In the genomic region with DNA sequence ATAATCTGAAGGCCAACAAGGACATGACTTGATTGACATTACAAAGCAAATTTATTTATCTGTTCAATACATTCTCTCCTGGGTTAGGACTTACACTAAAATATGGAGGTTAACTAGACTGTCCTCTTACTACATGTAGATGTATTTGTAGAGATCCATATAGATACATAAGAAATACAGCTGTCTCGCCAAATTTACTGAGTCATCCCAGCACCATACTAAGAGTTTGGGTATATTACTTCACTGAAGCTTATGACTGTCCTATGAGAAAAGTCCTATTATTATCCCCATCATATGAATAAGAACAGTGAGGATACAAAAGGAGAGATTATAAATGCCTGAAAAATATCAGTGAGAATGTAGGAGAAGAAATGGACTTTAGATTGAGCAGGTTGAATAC, we compare ENCODE assay signal across 40 cellular contexts. TPM values are rescaled to one million over a fixed set of nuclear protein-coding genes. Genes with fewer than 3 reads are reported as not detected.
"Had no signal": no experiment of that assay in that cellular context is flagged by ENCODE, and none has a peak within 500 bp of the region (broad histone marks: within the 10 kb centered on the region; RNA-seq: fewer than 3 reads in every experiment).

No MANE protein-coding gene starts in this region.

- H3K4me1 Mint-ChIP-seq: activated B cell treated with CpG ODN at 0.5 μM for 24 hours; activated CD4-positive, alpha-beta T cell treated with anti-CD3 and anti-CD28 coated beads, Interleukin-2, amount 10 ng/mL, durations not matched to agents 24 days and 14 days; activated naive CD8-positive, alpha-beta T cell treated with anti-CD3 and anti-CD28 coated beads for 36 hours; activated T-helper 17 cell treated with anti-CD3 and anti-CD28 coated beads, Interleukin-2, amount 50 U/mL, for 72 hours; central memory CD8-positive, alpha-beta T cell had no signal

- H3K4me1 ChIP-seq: adrenal gland, body of pancreas had no signal

- H3K36me3 Mint-ChIP-seq: activated CD4-positive, alpha-beta memory T cell treated with anti-CD3 and anti-CD28 coated beads for 36 hours; activated naive CD4-positive, alpha-beta T cell treated with anti-CD3 and anti-CD28 coated beads, Interleukin-2, amount 50 U/mL, for 72 hours; activated naive CD8-positive, alpha-beta T cell treated with anti-CD3 and anti-CD28 coated beads for 36 hours had no signal

- H3K9me3 ChIP-seq: adrenal gland, body of pancreas had no signal

- H3K27ac Mint-ChIP-seq: activated B cell treated with CpG ODN at 0.5 μM for 24 hours; activated CD4-positive, alpha-beta memory T cell treated with anti-CD3 and anti-CD28 coated beads for 36 hours; activated CD4-positive, alpha-beta T cell treated with anti-CD3 and anti-CD28 coated beads, Interleukin-2, amount 10 ng/mL, durations not matched to agents 24 days and 14 days; activated CD8-positive, alpha-beta T cell treated with anti-CD3 and anti-CD28 coated beads for 36 hours; activated naive CD4-positive, alpha-beta T cell treated with anti-CD3 and anti-CD28 coated beads for 36 hours; activated naive CD4-positive, alpha-beta T cell treated with anti-CD3 and anti-CD28 coated beads, Interleukin-2, amount 50 U/mL, for 72 hours; activated naive CD8-positive, alpha-beta T cell treated with anti-CD3 and anti-CD28 coated beads for 36 hours; activated T-cell treated with anti-CD3 and anti-CD28 coated beads, Interleukin-2, amount 50 U/mL, for 72 hours; activated T-helper 1 cell treated with anti-CD3 and anti-CD28 coated beads, Interleukin-12 subunit alpha, Interleukin-12 subunit beta, Interleukin-2, Interleukin-4 antibody, amounts not matched to agents 30 ng/mL and 10 ng/mL and 1 ng/mL, durations not matched to agents 14 hours and 24 hours and 36 hours; activated T-helper 17 cell treated with anti-CD3 and anti-CD28 coated beads, Interleukin-2, amount 50 U/mL, for 72 hours; T-helper 2 cell treated with Interferon-gamma antibody and Interleukin-4, amounts not matched to agents 5 μg/mL and 100 μg/mL, for 36 hours had no signal

- DNase-seq: activated B cell treated with CpG ODN at 0.5 μM for 24 hours; activated CD4-positive, alpha-beta memory T cell treated with anti-CD3 and anti-CD28 coated beads for 36 hours; activated CD4-positive, alpha-beta T cell treated with anti-CD3 and anti-CD28 coated beads for 4 hours; activated CD4-positive, alpha-beta T cell treated with anti-CD3 and anti-CD28 coated beads, Interleukin-2, amount 10 ng/mL, durations not matched to agents 24 days and 14 days; activated CD4-positive, alpha-beta T cell treated with anti-CD3 and anti-CD28 coated beads, Interleukin-2, amount 50 U/mL, for 1 hour; activated CD4-positive, alpha-beta T cell treated with anti-CD3 and anti-CD28 coated beads, Interleukin-2, amount 50 U/mL, for 4 hours; activated CD4-positive, CD25-positive, alpha-beta regulatory T cell treated with anti-CD3 and anti-CD28 coated beads, Interleukin-2, amount 50 U/mL, for 72 hours; activated CD8-positive, alpha-beta memory T cell treated with anti-CD3 and anti-CD28 coated beads, Interleukin-2, amount 50 U/mL, for 4 hours; activated CD8-positive, alpha-beta T cell treated with anti-CD3 and anti-CD28 coated beads for 36 hours; activated effector memory CD4-positive, alpha-beta T cell treated with anti-CD3 and anti-CD28 coated beads, Interleukin-2, amount 50 U/mL, for 16 hours; activated gamma-delta T cell treated with Interleukin-2 at 50 U/mL for 16 hours; activated naive CD4-positive, alpha-beta T cell; activated naive CD4-positive, alpha-beta T cell treated with anti-CD3 and anti-CD28 coated beads for 36 hours; activated naive CD4-positive, alpha-beta T cell treated with anti-CD3 and anti-CD28 coated beads, Interleukin-2, amount 50 U/mL, for 16 hours; activated naive CD8-positive, alpha-beta T cell treated with anti-CD3 and anti-CD28 coated beads for 36 hours; activated T-cell treated with anti-CD3 and anti-CD28 coated beads for 4 hours; activated T-cell treated with anti-CD3 and anti-CD28 coated beads, Interleukin-2, amount 50 U/mL, for 1 hour; activated T-cell treated with anti-CD3 and anti-CD28 coated beads, Interleukin-2, amount 50 U/mL, for 4 hours; activated T-cell treated with anti-CD3 and anti-CD28 coated beads, Interleukin-2, amount 50 U/mL, for 72 hours; adrenal gland; amniotic stem cell; aorta; body of pancreas; brain microvascular endothelial cell; caudate nucleus; cerebellar nuclear complex; T-helper 2 cell; T-helper 9 cell had no signal

- H3K4me3 Mint-ChIP-seq: activated B cell treated with CpG ODN at 0.5 μM for 24 hours; activated CD4-positive, alpha-beta memory T cell treated with anti-CD3 and anti-CD28 coated beads for 36 hours; activated CD4-positive, alpha-beta T cell treated with anti-CD3 and anti-CD28 coated beads, Interleukin-2, amount 10 ng/mL, durations not matched to agents 24 days and 14 days; activated CD8-positive, alpha-beta T cell treated with anti-CD3 and anti-CD28 coated beads for 36 hours; activated naive CD4-positive, alpha-beta T cell treated with anti-CD3 and anti-CD28 coated beads for 36 hours; activated naive CD8-positive, alpha-beta T cell treated with anti-CD3 and anti-CD28 coated beads for 36 hours; activated T-cell treated with anti-CD3 and anti-CD28 coated beads, Interleukin-2, amount 50 U/mL, for 4 hours; activated T-cell treated with anti-CD3 and anti-CD28 coated beads, Interleukin-2, amount 50 U/mL, for 72 hours; activated T-helper 1 cell treated with anti-CD3 and anti-CD28 coated beads, Interleukin-12 subunit alpha, Interleukin-12 subunit beta, Interleukin-2, Interleukin-4 antibody, amounts not matched to agents 30 ng/mL and 10 ng/mL and 1 ng/mL, durations not matched to agents 14 hours and 24 hours and 36 hours; activated T-helper 17 cell treated with anti-CD3 and anti-CD28 coated beads, Interleukin-2, amount 50 U/mL, for 72 hours; central memory CD8-positive, alpha-beta T cell; T-helper 2 cell treated with Interferon-gamma antibody and Interleukin-4, amounts not matched to agents 5 μg/mL and 100 μg/mL, for 36 hours had no signal

- ATAC-seq: activated CD8-positive, alpha-beta T cell treated with anti-CD3 and anti-CD28 coated beads for 36 hours; activated naive CD4-positive, alpha-beta T cell treated with anti-CD3 and anti-CD28 coated beads, Interleukin-2, amount 50 U/mL, for 72 hours; activated T-cell treated with anti-CD3 and anti-CD28 coated beads, Interleukin-2, amount 50 U/mL, for 4 hours; activated T-cell treated with anti-CD3 and anti-CD28 coated beads, Interleukin-2, amount 50 U/mL, for 72 hours; activated T-helper 17 cell treated with anti-CD3 and anti-CD28 coated beads, Interleukin-2, amount 50 U/mL, for 72 hours; body of pancreas had no signal

- H3K4me3 ChIP-seq: adrenal gland, body of pancreas, cardiac muscle cell had no signal

- H3K27ac ChIP-seq: adrenal gland, body of pancreas, brain microvascular endothelial cell, cardiac muscle cell, VCaP had no signal

- H3K27me3 ChIP-seq: adrenal gland, body of pancreas, brain microvascular endothelial cell, cardiac muscle cell had no signal

- FAIRE-seq: astrocyte, bronchial epithelial cell, TTC549 had no signal

- H3K36me3 ChIP-seq: adrenal gland, brain microvascular endothelial cell, cardiac muscle cell had no signal

- H3K9me3 Mint-ChIP-seq: activated CD4-positive, alpha-beta memory T cell treated with anti-CD3 and anti-CD28 coated beads for 36 hours; activated CD4-positive, alpha-beta T cell treated with anti-CD3 and anti-CD28 coated beads, Interleukin-2, amount 10 ng/mL, durations not matched to agents 24 days and 14 days; activated naive CD4-positive, alpha-beta T cell treated with anti-CD3 and anti-CD28 coated beads for 36 hours; activated naive CD4-positive, alpha-beta T cell treated with anti-CD3 and anti-CD28 coated beads, Interleukin-2, amount 50 U/mL, for 72 hours; activated T-cell treated with anti-CD3 and anti-CD28 coated beads, Interleukin-2, amount 50 U/mL, for 4 hours; activated T-cell treated with anti-CD3 and anti-CD28 coated beads, Interleukin-2, amount 50 U/mL, for 72 hours; activated T-helper 1 cell treated with anti-CD3 and anti-CD28 coated beads, Interleukin-12 subunit alpha, Interleukin-12 subunit beta, Interleukin-2, Interleukin-4 antibody, amounts not matched to agents 30 ng/mL and 10 ng/mL and 1 ng/mL, durations not matched to agents 14 hours and 24 hours and 36 hours; activated T-helper 17 cell treated with anti-CD3 and anti-CD28 coated beads, Interleukin-2, amount 50 U/mL, for 72 hours; central memory CD8-positive, alpha-beta T cell; T-helper 2 cell treated with Interferon-gamma antibody and Interleukin-4, amounts not matched to agents 5 μg/mL and 100 μg/mL, for 36 hours had no signal

RNA-seq across cellular contexts. Expression of a gene that starts 44.8 kb away (rescaled TPM):
- total RNA-seq: activated B cell treated with CpG ODN at 0.5 μM for 24 hours; activated CD4-positive, alpha-beta memory T cell treated with anti-CD3 and anti-CD28 coated beads for 36 hours; activated CD4-positive, alpha-beta T cell treated with anti-CD3 and anti-CD28 coated beads, Interleukin-2, amount 10 ng/mL, durations not matched to agents 24 days and 14 days; activated CD8-positive, alpha-beta memory T cell treated with anti-CD3 and anti-CD28 coated beads for 36 hours; activated CD8-positive, alpha-beta T cell treated with anti-CD3 and anti-CD28 coated beads for 36 hours; activated naive CD4-positive, alpha-beta T cell treated with anti-CD3 and anti-CD28 coated beads for 36 hours; activated naive CD4-positive, alpha-beta T cell treated with anti-CD3 and anti-CD28 coated beads, Interleukin-2, amount 50 U/mL, for 72 hours; activated naive CD8-positive, alpha-beta T cell treated with anti-CD3 and anti-CD28 coated beads for 36 hours; activated T-cell treated with anti-CD3 and anti-CD28 coated beads, Interleukin-2, amount 50 U/mL, for 4 hours; activated T-cell treated with anti-CD3 and anti-CD28 coated beads, Interleukin-2, amount 50 U/mL, for 72 hours; activated T-helper 1 cell treated with anti-CD3 and anti-CD28 coated beads, Interleukin-12 subunit alpha, Interleukin-12 subunit beta, Interleukin-2, Interleukin-4 antibody, amounts not matched to agents 30 ng/mL and 10 ng/mL and 1 ng/mL, durations not matched to agents 14 hours and 24 hours and 36 hours; activated T-helper 17 cell treated with anti-CD3 and anti-CD28 coated beads, Interleukin-2, amount 50 U/mL, for 72 hours; adrenal gland; aorta; astrocyte; body of pancreas; bronchial epithelial cell; cardiac muscle cell; chondrocyte had no signal
- polyA plus RNA-seq: adrenal gland, aorta, cardiac muscle cell had no signal
